ENCODE assay signal across 9 cellular contexts in the genomic region with DNA sequence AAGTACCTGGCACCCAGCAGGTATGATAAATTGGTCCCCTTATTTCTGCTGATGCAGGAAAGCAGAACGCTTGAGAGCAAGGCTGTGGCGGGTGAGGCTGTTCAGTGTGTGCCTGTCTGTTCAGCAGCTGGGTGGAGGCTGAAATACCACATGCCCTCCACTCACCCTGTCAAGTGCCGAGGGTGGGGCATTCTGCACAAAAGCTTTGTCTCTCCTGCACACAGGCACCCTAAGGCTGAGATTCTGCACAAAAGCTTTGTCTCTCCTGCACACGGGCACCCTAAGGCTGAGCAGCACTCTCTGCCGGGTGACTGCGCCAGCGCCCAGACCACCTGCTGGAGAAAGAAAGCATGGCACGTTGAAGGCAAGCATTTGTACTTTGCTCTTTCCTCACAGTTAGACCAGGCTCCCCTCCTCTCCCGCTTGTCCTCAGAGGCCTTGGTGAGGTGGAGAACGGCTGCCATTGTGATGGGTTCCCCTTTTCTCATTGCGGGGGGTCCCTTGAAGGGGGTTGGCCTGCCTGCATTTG.
A peak's percentile ranks its signal among the peaks of the same experiment; 100 is the strongest.
DNase-seq lines count a peak whose midpoint lies in the region; ATAC-seq and TF ChIP-seq lines count a peak whose summit lies in the region.
"Had no signal": no experiment of that assay in that cellular context is flagged by ENCODE, and none has a peak within 500 bp of the region (broad histone marks: within the 10 kb centered on the region; RNA-seq: fewer than 3 reads in every experiment).

No MANE protein-coding gene starts in this region.

- H3K4me3 ChIP-seq in AG10803 (ENCODE audit: low read length) = no peak overlapping the region
- no peak overlapping the region for H3K4me3 ChIP-seq in HCT116 (replicated peaks in 1 of 2; ENCODE audit: low read depth in 1 of 2, low read length in 2 of 2)

- no peak overlapping the region for H3K9ac ChIP-seq in HCT116 (ENCODE audit: low read length)

- intact Hi-C loops in HCT116 (cut with micrococcal nuclease) = loop anchor here (5.0 kb wide), 1 partner anchor 161 kb away; a partner anchor contains a TSS
- intact Hi-C loops in left colon (cut with DNase I, micrococcal nuclease) = loop anchor here in 1 of 2 donors (5.0 kb wide), 1 partner anchor 71 kb away; no protein-coding TSS in a partner anchor

- H3K9me2 ChIP-seq in HCT116 (ENCODE audit: insufficient read depth) = no peaks in the 10 kb centered on the region

- RAD21 ChIA-PET in HCT116 (lab: Charles Lee; ENCODE audit: low non-redundant PET in 1 of 2, low total read pairs in 2 of 2, uncharacterized antibody in 2 of 2, unreplicated experiment in 2 of 2) = no interaction called here

- no peaks in the 10 kb centered on the region for H4K20me1 ChIP-seq in HCT116 (ENCODE audit: insufficient read depth)

- CTCF ChIA-PET in HCT116 (lab: Charles Lee) = no interaction called here

- no peak; the same call in 1 of the 2 replicates for TF ChIP-seq RAD21 in HCT116 (IDR thresholded peaks at IDR 0.05; ENCODE audit: low read depth)

- no peak overlapping the region for H2AFZ ChIP-seq in HCT116 (ENCODE audit: low read depth, low read length, poor library complexity, severe bottlenecking)

- no peaks in the 10 kb centered on the region for H3K36me3 ChIP-seq in HCT116 (ENCODE audit: control insufficient read depth in 1 of 2, insufficient read depth in 2 of 2, low read length in 2 of 2)

- no peaks in the 10 kb centered on the region for H3K27me3 ChIP-seq in HCT116 (ENCODE audit: insufficient read depth, low read length)

- H3K27ac ChIP-seq in HCT116 (ENCODE audit: low read depth, low read length) = no peak overlapping the region

- TF ChIP-seq CTCF in AG10803 (conservative IDR thresholded peaks at IDR 0.05; ENCODE audit: low read length) = peak; percentile 12; the same call in 1 of the 2 replicates
- TF ChIP-seq CTCF in HCT116 (IDR thresholded peaks at IDR 0.05 in 2 of 3, conservative IDR thresholded peaks at IDR 0.05 in 1 of 3; ENCODE audit: borderline replicate concordance in 1 of 3, insufficient read depth in 1 of 3, low read depth in 2 of 3, low read length in 2 of 3) = peak in 2 of 3 experiments; percentile 47 to 50; a peak in 4 of 6 replicates

- POLR2A ChIA-PET in HCT116 (lab: Charles Lee) = interaction anchor here (0.9 kb wide), 1 partner anchor 115 kb away, joined by 3 read pairs; no protein-coding TSS in a partner anchor

- no peaks in the 10 kb centered on the region for H3K79me2 ChIP-seq in HCT116 (ENCODE audit: insufficient read depth, low read length)

- peak; percentile 39 for ATAC-seq in HCT116
- peak; percentile 75 for ATAC-seq in left colon

- H3K9me3 ChIP-seq in HCT116 (ENCODE audit: control insufficient read depth in 1 of 2, insufficient read depth in 1 of 2, low read depth in 1 of 2, low read length in 2 of 2) = no peaks in the 10 kb centered on the region

- H3K4me2 ChIP-seq in HCT116 (ENCODE audit: low read length) = no peak overlapping the region

- H3K4me1 ChIP-seq in HCT116 (ENCODE audit: control insufficient read depth in 1 of 2, insufficient read depth in 2 of 2, low read length in 2 of 2) = peaks cover 4 to 33% of the 10 kb centered on the region in 2 experiments; a peak in 1 of 4 replicates

- no TSS peak for BruUV-seq in HCT116 (replicated peaks; lab: Mats Ljungman, UMichigan)

- no peak for DNase-seq in AG10803 (ENCODE audit: low read depth)
- DNase-seq in HCT116 (ENCODE audit: low read depth, low spot score) = no peak
- DNase-seq in activated CD4-positive, alpha-beta T cell treated with anti-CD3 and anti-CD28 coated beads, Interleukin-2, amount 50 U/mL, for 48 hours = peak; percentile 48 to 61
- peak; percentile 56 to 57 for DNase-seq in left colon
- DNase-seq in NCI-H2029 (lab: John Stamatoyannopoulos, UW) = no peak
- no peak for DNase-seq in NCI-H82 (lab: John Stamatoyannopoulos, UW)
- no peak for DNase-seq in NCI-H69 (lab: John Stamatoyannopoulos, UW)
- DNase-seq in C1 segment of cervical spinal cord (lab: John Stamatoyannopoulos, UW) = no peak
- DNase-seq: NCI-H774 had no signal

- no peak for TF ChIP-seq POLR2A in HCT116 (IDR thresholded peaks at IDR 0.05; ENCODE audit: borderline replicate concordance, extremely low read depth, insufficient read depth, insufficient read length)

TF ChIP-seq in HCT116, 20 proteins besides CTCF, POLR2A, EP300 and RAD21:
- no peak for TF ChIP-seq ZNF274 (IDR thresholded peaks at IDR 0.05; ENCODE audit: low read depth, low read length)

Comparison
In these comparisons a context has a peak if more than half of its experiments do, and no peak if none do; other contexts are left out.
1. DNase-seq: peak in activated CD4-positive, alpha-beta T cell treated with anti-CD3 and anti-CD28 coated beads, Interleukin-2, amount 50 U/mL, for 48 hours (2 of 2) and left colon (2 of 2); none in AG10803 (single experiment), HCT116 (single experiment), NCI-H2029 (single experiment), NCI-H82 (single experiment), NCI-H69 (single experiment) and C1 segment of cervical spinal cord (0 of 14).